ENCODE assay signal across 8 cellular contexts in genomic region chr16:27235055-27235937, GRCh38. TPM values are rescaled to one million over a fixed set of nuclear protein-coding genes. Genes with fewer than 3 reads are reported as not detected.
A peak's percentile ranks its signal among the peaks of the same experiment; 100 is the strongest.
DNase-seq lines count a peak whose midpoint lies in the region; ATAC-seq and TF ChIP-seq lines count a peak whose summit lies in the region.

No MANE protein-coding gene starts in this region.

- no peaks in the 10 kb centered on the region for H3K9me3 Mint-ChIP-seq in effector memory CD8-positive, alpha-beta T cell

- peaks cover 29% of the 10 kb centered on the region for H3K36me3 Mint-ChIP-seq in effector memory CD8-positive, alpha-beta T cell (ENCODE audit: insufficient read depth)

- no peak overlapping the region for H3K27ac ChIP-seq in HEK293 (ENCODE audit: extremely low read depth, low read depth, low read length)
- no peak overlapping the region for H3K27ac ChIP-seq in mesendoderm (ENCODE audit: low read depth, low read length)

- CTCF ChIA-PET in HEK293 (lab: Yijun Ruan, JAX), result interaction anchor here (0.6 to 4.4 kb wide), 35 partner anchors 9 to 597 kb away, joined by 3 to 83 read pairs (median 4); partner anchors contain the start of gene KDM8

- H4K8ac ChIP-seq in mesendoderm (ENCODE audit: low read depth, low read length), result no peak overlapping the region

- H3K27ac Mint-ChIP-seq in effector memory CD8-positive, alpha-beta T cell, result peak overlapping the region; percentile 90 to 98

- TF ChIP-seq CTCF in AG10803 (conservative IDR thresholded peaks at IDR 0.05; ENCODE audit: low read length), result peak; percentile 87
- peak; percentile 40 for TF ChIP-seq CTCF in HEK293 (tag by site-specific recombination; IDR thresholded peaks at IDR 0.05)

- peak; percentile 68 for ATAC-seq in effector memory CD8-positive, alpha-beta T cell (replicated peaks)
- ATAC-seq in GM18858 (IDR thresholded peaks at IDR 0.05; ENCODE audit: unreplicated experiment), result no peak

- H3K4me3 Mint-ChIP-seq in effector memory CD8-positive, alpha-beta T cell, result peak overlapping the region; percentile 81 to 84

- H3K4me3 ChIP-seq in AG10803 (ENCODE audit: low read length), result no peak overlapping the region; the same call in 1 of the 2 replicates
- no peak overlapping the region for H3K4me3 ChIP-seq in HEK293 (ENCODE audit: low read depth, low read length)
- no peak overlapping the region for H3K4me3 ChIP-seq in mesendoderm (ENCODE audit: low read length)

- H3K9me3 ChIP-seq in HEK293 (ENCODE audit: control insufficient read depth, insufficient read depth, low read depth, low read length), result no peaks in the 10 kb centered on the region

- no peak overlapping the region for H3K23ac ChIP-seq in mesendoderm (ENCODE audit: low read length)

- no peak overlapping the region for H3K4me2 ChIP-seq in mesendoderm (ENCODE audit: low read length)

- H4K5ac ChIP-seq in mesendoderm (ENCODE audit: low read length), result no peak overlapping the region

- DNase-seq in AG10803 (ENCODE audit: low read depth), result peak; percentile 91
- peak; percentile 36 to 50 for DNase-seq in NOMO-1 (lab: John Stamatoyannopoulos, UW; ENCODE audit: unreplicated experiment in 2 of 2)
- DNase-seq in activated CD8-positive, alpha-beta memory T cell treated with anti-CD3 and anti-CD28 coated beads for 48 hours (ENCODE audit: low read depth in 2 of 3, low spot score in 2 of 3), result peak in 2 of 3 experiments; percentile 58 to 63
- peak; percentile 83 to 86 (median 83) for DNase-seq in effector memory CD8-positive, alpha-beta T cell
- peak; percentile 68 for DNase-seq in mesendoderm
- peak; percentile 33 for DNase-seq in stimulated activated CD8-positive, alpha-beta memory T cell treated with anti-CD3 and anti-CD28 coated beads, Interleukin-15, amount 100 ng/mL, for 24 hours (ENCODE audit: low read depth)

- no peak overlapping the region for H2BK15ac ChIP-seq in mesendoderm (replicated peaks; ENCODE audit: low read depth)

- no peaks in the 10 kb centered on the region for H3K79me1 ChIP-seq in mesendoderm (ENCODE audit: low read length)

- H3K4ac ChIP-seq in mesendoderm (ENCODE audit: low read depth, low read length), result no peak overlapping the region

- H3K9ac ChIP-seq in mesendoderm (ENCODE audit: low read length), result no peak overlapping the region

- H3K27me3 Mint-ChIP-seq in effector memory CD8-positive, alpha-beta T cell, result no peaks in the 10 kb centered on the region

- peaks cover 70 to 81% of the 10 kb centered on the region in 2 donors for H3K4me1 Mint-ChIP-seq in effector memory CD8-positive, alpha-beta T cell (ENCODE audit: low read depth in 2 of 2)

- no CpG with 5 or more reads among the region's 23 CpGs for WGBS in mesendoderm (ENCODE audit: extremely low coverage, insufficient coverage, low lambda C conversion rate)

- peaks cover 4% of the 10 kb centered on the region; the same call in 1 of the 2 replicates for H3K4me1 ChIP-seq in HEK293 (ENCODE audit: control insufficient read depth, insufficient read depth, low read length)
- H3K4me1 ChIP-seq in mesendoderm (ENCODE audit: control insufficient read depth, low read depth, low read length), result no peaks in the 10 kb centered on the region

- no peak overlapping the region for H2BK120ac ChIP-seq in mesendoderm (ENCODE audit: low read depth, low read length)

- H3K79me2 ChIP-seq in mesendoderm (ENCODE audit: control insufficient read depth, insufficient read depth, low read length), result no peaks in the 10 kb centered on the region

- peak overlapping the region; percentile 50 for H3K56ac ChIP-seq in mesendoderm (ENCODE audit: low read length)

- H3K36me3 ChIP-seq in HEK293 (ENCODE audit: control insufficient read depth in 2 of 2, insufficient read depth in 1 of 2, low read length in 2 of 2) (peaks cover 0 to 36% of the 10 kb centered on the region in 2 experiments; a peak in 1 of 3 replicates), mesendoderm (ENCODE audit: control insufficient read depth, insufficient read depth, low read length) (no peaks in the 10 kb centered on the region)

- no peak overlapping the region for H2BK5ac ChIP-seq in mesendoderm (ENCODE audit: low read length)

- POLR2A ChIA-PET in HEK293 (lab: Yijun Ruan, JAX), result interaction anchor here (0.6 to 0.8 kb wide), 2 partner anchors 34 to 133 kb away, joined by 3 read pairs; no protein-coding TSS in a partner anchor

- H3K18ac ChIP-seq in mesendoderm (ENCODE audit: low read length), result no peak overlapping the region

- H2AK5ac ChIP-seq in mesendoderm (ENCODE audit: low read length), result no peak overlapping the region

- H3K27me3 ChIP-seq in mesendoderm (ENCODE audit: insufficient read depth, low read length, poor library complexity), result no peaks in the 10 kb centered on the region

TF ChIP-seq in HEK293, 187 proteins besides CTCF, POLR2A, EP300 and RAD21 (continues in another document):
- TF ChIP-seq ZNF174 (tag by site-specific recombination; IDR thresholded peaks at IDR 0.05) (no peak), ZNF335 (tag by site-specific recombination; conservative IDR thresholded peaks at IDR 0.05) (peak; percentile 56), ZNF121 (tag by site-specific recombination; IDR thresholded peaks at IDR 0.05) (no peak), ZNF404 (tag by site-specific recombination; IDR thresholded peaks at IDR 0.05) (no peak), OVOL3 (tag by site-specific recombination; IDR thresholded peaks at IDR 0.05) (no peak), ZNF239 (tag by site-specific recombination; IDR thresholded peaks at IDR 0.05) (no peak), ZNF558 (tag by site-specific recombination; IDR thresholded peaks at IDR 0.05) (no peak), WT1 (tag by site-specific recombination; IDR thresholded peaks at IDR 0.05) (no peak), ZNF660 (tag by site-specific recombination; IDR thresholded peaks at IDR 0.05) (peak; percentile 66; the same call in 1 of the 2 replicates), REST (tag by site-specific recombination; IDR thresholded peaks at IDR 0.05) (peak; percentile 81), GLIS2 (tag by site-specific recombination; IDR thresholded peaks at IDR 0.05) (0 out of 2 replicates have a peak, but pooled peaks have one; percentile 13), ZNF354C (tag by site-specific recombination; IDR thresholded peaks at IDR 0.05; ENCODE audit: borderline replicate concordance, low read depth) (no peak), ZNF600 (tag by site-specific recombination; IDR thresholded peaks at IDR 0.05) (peak; percentile 56; the same call in 1 of the 2 replicates), KLF16 (tag by site-specific recombination; IDR thresholded peaks at IDR 0.05) (0 out of 2 replicates have a peak, but pooled peaks have one; percentile 22), ZNF366 (tag by site-specific recombination; conservative IDR thresholded peaks at IDR 0.05) (peak; percentile 52; the same call in 1 of the 2 replicates), KLF1 (tag by site-specific recombination; IDR thresholded peaks at IDR 0.05) (peak; percentile 80), GLIS1 (tag by site-specific recombination; IDR thresholded peaks at IDR 0.05) (peak; percentile 41; the same call in 1 of the 2 replicates), ZNF280C (tag by site-specific recombination; IDR thresholded peaks at IDR 0.05) (no peak), ZNF391 (tag by site-specific recombination; IDR thresholded peaks at IDR 0.05; ENCODE audit: borderline replicate concordance, low read depth) (no peak), ZXDB (tag by site-specific recombination; IDR thresholded peaks at IDR 0.05) (no peak), ZNF202 (tag by site-specific recombination; IDR thresholded peaks at IDR 0.05; ENCODE audit: borderline replicate concordance) (no peak)

RNA-seq across cellular contexts. Expression of gene KDM8, which starts 32.0 kb away (rescaled TPM):
- polyA plus RNA-seq in mesendoderm (2013, experiment 1 of 2), result 5.4 TPM
- polyA plus RNA-seq in mesendoderm (2013, experiment 2 of 2), result 4.7 TPM

RNA-seq across cellular contexts. Expression of gene NSMCE1, which starts 33.3 kb away (rescaled TPM):
- polyA plus RNA-seq in mesendoderm (2013, experiment 1 of 2), result 28.5 TPM
- 28.2 TPM for polyA plus RNA-seq in mesendoderm (2013, experiment 2 of 2)

Comparison
In these comparisons a context has a peak if more than half of its experiments do, and no peak if none do; other contexts are left out.
1. DNase-seq: peak in every context shown above with its lines; median percentile 91 in AG10803; 83 in effector memory CD8-positive, alpha-beta T cell; 68 in mesendoderm; 60 in activated CD8-positive, alpha-beta memory T cell treated with anti-CD3 and anti-CD28 coated beads for 48 hours; 43 in NOMO-1; 33 in stimulated activated CD8-positive, alpha-beta memory T cell treated with anti-CD3 and anti-CD28 coated beads, Interleukin-15, amount 100 ng/mL, for 24 hours.